2 cellular contexts compared by ENCODE assay signal in the genomic region with DNA sequence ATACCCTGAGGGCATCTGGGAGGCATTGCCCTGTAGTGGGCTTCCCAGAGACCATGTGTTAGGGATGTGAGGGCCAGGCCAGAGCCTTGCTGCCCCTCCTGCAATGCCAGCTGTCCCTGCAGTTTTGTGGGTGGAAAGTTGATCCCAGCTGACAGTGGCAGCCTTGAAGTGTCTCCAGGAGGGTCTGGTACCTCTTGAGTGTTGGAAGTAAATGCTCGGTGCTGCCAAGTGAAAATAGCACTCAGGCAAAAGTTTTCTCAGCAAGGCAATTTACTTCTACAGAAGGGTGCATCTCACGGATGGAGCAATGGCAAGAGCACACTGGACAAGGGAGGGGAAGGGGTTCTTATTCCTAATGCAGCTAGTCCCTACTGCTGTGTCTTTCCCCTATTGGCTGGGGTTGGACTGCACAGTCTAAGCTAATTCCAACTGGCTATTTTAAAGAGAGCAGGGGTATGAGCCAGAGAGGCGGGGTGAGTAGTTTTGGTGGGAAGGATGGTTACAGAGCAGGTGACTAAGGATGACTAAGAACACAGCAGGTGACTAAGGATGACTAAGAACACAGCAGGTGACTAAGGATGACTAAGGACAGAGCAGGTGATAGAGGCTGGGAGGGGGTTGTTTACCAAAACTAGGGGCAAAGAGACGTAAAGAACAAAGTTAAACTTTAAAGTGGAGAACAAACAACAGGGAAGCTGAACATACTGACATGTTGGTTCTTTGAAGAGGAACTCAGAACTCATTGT.
TF ChIP-seq lines count a peak whose summit lies in the region.
"Not testable (repeated sequence)": the region's sequence is repeated elsewhere in the genome, so short reads cannot be mapped to it uniquely, and the experiment has no call there.

No MANE protein-coding gene starts in this region.

TF ChIP-seq in GM12878, 131 proteins besides CTCF, POLR2A, EP300 and RAD21 (continued from another document):
- TF ChIP-seq, protein P1, sequence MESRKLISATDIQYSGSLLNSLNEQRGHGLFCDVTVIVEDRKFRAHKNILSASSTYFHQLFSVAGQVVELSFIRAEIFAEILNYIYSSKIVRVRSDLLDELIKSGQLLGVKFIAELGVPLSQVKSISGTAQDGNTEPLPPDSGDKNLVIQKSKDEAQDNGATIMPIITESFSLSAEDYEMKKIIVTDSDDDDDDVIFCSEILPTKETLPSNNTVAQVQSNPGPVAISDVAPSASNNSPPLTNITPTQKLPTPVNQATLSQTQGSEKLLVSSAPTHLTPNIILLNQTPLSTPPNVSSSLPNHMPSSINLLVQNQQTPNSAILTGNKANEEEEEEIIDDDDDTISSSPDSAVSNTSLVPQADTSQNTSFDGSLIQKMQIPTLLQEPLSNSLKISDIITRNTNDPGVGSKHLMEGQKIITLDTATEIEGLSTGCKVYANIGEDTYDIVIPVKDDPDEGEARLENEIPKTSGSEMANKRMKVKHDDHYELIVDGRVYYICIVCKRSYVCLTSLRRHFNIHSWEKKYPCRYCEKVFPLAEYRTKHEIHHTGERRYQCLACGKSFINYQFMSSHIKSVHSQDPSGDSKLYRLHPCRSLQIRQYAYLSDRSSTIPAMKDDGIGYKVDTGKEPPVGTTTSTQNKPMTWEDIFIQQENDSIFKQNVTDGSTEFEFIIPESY (IDR thresholded peaks at IDR 0.05), result 0 out of 2 replicates have a peak, but pooled peaks have one; percentile 39
- peak; percentile 90; the same call in 1 of the 2 replicates for TF ChIP-seq CBX5 (IDR thresholded peaks at IDR 0.05; ENCODE audit: low read depth)
- TF ChIP-seq JUNB (IDR thresholded peaks at IDR 0.05), result peak; percentile 29; the same call in 1 of the 2 replicates

TF ChIP-seq in HepG2, 621 proteins besides CTCF, POLR2A, EP300 and RAD21 (continued from another document and continues in another):
- TF ChIP-seq LCORL (IDR thresholded peaks at IDR 0.05); CREM (CRISPR knock-in tag; IDR thresholded peaks at IDR 0.05): not testable (repeated sequence)
- TF ChIP-seq LCORL (CRISPR knock-in tag; IDR thresholded peaks at IDR 0.05), result 0 out of 2 replicates have a peak, but pooled peaks have one; percentile 14
- TF ChIP-seq, protein P1 (CRISPR knock-in tag; IDR thresholded peaks at IDR 0.05), result peak; percentile 39; the same call in 1 of the 2 replicates
- peak; percentile 97 for TF ChIP-seq FOSL2 (CRISPR knock-in tag; IDR thresholded peaks at IDR 0.05)
- TF ChIP-seq FOSL1 (CRISPR knock-in tag; IDR thresholded peaks at IDR 0.05; ENCODE audit: borderline replicate concordance), result peak; percentile 58; the same call in 1 of the 2 replicates
- peak; percentile 52; the same call in 1 of the 2 replicates for TF ChIP-seq TBX3 (IDR thresholded peaks at IDR 0.05; ENCODE audit: borderline replicate concordance)
- TF ChIP-seq, protein P2, sequence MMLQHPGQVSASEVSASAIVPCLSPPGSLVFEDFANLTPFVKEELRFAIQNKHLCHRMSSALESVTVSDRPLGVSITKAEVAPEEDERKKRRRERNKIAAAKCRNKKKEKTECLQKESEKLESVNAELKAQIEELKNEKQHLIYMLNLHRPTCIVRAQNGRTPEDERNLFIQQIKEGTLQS (CRISPR knock-in tag; IDR thresholded peaks at IDR 0.05), result 0 out of 2 replicates have a peak, but pooled peaks have one; percentile 29
- 0 out of 2 replicates have a peak, but pooled peaks have one; percentile 28 for TF ChIP-seq HDAC1 (CRISPR knock-in tag; IDR thresholded peaks at IDR 0.05)
- TF ChIP-seq POGZ (CRISPR knock-in tag; IDR thresholded peaks at IDR 0.05), result 0 out of 2 replicates have a peak, but pooled peaks have one; percentile 31
- TF ChIP-seq, protein P3, sequence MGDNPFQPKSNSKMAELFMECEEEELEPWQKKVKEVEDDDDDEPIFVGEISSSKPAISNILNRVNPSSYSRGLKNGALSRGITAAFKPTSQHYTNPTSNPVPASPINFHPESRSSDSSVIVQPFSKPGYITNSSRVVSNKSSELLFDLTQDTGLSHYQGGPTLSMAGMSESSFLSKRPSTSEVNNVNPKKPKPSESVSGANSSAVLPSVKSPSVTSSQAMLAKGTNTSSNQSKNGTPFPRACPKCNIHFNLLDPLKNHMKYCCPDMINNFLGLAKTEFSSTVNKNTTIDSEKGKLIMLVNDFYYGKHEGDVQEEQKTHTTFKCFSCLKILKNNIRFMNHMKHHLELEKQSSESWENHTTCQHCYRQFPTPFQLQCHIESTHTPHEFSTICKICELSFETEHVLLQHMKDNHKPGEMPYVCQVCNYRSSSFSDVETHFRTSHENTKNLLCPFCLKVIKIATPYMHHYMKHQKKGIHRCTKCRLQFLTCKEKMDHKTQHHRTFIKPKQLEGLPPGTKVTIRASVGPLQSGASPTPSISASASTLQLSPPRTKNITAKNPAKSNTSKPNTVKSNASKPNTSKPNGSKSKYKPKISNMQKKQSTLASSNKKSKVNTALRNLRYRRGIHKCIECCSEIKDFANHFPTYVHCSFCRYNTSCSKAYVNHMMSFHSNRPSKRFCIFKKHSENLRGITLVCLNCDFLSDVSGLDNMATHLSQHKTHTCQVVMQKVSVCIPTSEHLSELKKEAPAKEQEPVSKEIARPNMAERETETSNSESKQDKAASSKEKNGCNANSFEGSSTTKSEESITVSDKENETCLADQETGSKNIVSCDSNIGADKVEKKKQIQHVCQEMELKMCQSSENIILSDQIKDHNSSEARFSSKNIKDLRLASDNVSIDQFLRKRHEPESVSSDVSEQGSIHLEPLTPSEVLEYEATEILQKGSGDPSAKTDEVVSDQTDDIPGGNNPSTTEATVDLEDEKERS (CRISPR knock-in tag; IDR thresholded peaks at IDR 0.05), result peak; percentile 64; the same call in 1 of the 2 replicates
- TF ChIP-seq, protein P4, sequence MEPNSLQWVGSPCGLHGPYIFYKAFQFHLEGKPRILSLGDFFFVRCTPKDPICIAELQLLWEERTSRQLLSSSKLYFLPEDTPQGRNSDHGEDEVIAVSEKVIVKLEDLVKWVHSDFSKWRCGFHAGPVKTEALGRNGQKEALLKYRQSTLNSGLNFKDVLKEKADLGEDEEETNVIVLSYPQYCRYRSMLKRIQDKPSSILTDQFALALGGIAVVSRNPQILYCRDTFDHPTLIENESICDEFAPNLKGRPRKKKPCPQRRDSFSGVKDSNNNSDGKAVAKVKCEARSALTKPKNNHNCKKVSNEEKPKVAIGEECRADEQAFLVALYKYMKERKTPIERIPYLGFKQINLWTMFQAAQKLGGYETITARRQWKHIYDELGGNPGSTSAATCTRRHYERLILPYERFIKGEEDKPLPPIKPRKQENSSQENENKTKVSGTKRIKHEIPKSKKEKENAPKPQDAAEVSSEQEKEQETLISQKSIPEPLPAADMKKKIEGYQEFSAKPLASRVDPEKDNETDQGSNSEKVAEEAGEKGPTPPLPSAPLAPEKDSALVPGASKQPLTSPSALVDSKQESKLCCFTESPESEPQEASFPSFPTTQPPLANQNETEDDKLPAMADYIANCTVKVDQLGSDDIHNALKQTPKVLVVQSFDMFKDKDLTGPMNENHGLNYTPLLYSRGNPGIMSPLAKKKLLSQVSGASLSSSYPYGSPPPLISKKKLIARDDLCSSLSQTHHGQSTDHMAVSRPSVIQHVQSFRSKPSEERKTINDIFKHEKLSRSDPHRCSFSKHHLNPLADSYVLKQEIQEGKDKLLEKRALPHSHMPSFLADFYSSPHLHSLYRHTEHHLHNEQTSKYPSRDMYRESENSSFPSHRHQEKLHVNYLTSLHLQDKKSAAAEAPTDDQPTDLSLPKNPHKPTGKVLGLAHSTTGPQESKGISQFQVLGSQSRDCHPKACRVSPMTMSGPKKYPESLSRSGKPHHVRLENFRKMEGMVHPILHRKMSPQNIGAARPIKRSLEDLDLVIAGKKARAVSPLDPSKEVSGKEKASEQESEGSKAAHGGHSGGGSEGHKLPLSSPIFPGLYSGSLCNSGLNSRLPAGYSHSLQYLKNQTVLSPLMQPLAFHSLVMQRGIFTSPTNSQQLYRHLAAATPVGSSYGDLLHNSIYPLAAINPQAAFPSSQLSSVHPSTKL (CRISPR knock-in tag; IDR thresholded peaks at IDR 0.05), result peak; percentile 62; the same call in 1 of the 2 replicates
- TF ChIP-seq CREM (IDR thresholded peaks at IDR 0.05), result peak; percentile 38; the same call in 1 of the 2 replicates
- peak; percentile 42 for TF ChIP-seq FOXA3 (CRISPR knock-in tag; IDR thresholded peaks at IDR 0.05)
- peak; percentile 62 for TF ChIP-seq TCF7 (IDR thresholded peaks at IDR 0.05; ENCODE audit: low read depth)
- TF ChIP-seq ZNF562 (CRISPR knock-in tag; IDR thresholded peaks at IDR 0.05; ENCODE audit: borderline replicate concordance), result peak; percentile 98
- TF ChIP-seq JUNB (CRISPR knock-in tag; IDR thresholded peaks at IDR 0.05; ENCODE audit: borderline replicate concordance), result peak; percentile 59; the same call in 1 of the 2 replicates
- TF ChIP-seq, protein P5, sequence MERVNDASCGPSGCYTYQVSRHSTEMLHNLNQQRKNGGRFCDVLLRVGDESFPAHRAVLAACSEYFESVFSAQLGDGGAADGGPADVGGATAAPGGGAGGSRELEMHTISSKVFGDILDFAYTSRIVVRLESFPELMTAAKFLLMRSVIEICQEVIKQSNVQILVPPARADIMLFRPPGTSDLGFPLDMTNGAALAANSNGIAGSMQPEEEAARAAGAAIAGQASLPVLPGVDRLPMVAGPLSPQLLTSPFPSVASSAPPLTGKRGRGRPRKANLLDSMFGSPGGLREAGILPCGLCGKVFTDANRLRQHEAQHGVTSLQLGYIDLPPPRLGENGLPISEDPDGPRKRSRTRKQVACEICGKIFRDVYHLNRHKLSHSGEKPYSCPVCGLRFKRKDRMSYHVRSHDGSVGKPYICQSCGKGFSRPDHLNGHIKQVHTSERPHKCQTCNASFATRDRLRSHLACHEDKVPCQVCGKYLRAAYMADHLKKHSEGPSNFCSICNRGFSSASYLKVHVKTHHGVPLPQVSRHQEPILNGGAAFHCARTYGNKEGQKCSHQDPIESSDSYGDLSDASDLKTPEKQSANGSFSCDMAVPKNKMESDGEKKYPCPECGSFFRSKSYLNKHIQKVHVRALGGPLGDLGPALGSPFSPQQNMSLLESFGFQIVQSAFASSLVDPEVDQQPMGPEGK (CRISPR knock-in tag; IDR thresholded peaks at IDR 0.05), result 0 out of 2 replicates have a peak, but pooled peaks have one; percentile 14
- TF ChIP-seq, protein P6, sequence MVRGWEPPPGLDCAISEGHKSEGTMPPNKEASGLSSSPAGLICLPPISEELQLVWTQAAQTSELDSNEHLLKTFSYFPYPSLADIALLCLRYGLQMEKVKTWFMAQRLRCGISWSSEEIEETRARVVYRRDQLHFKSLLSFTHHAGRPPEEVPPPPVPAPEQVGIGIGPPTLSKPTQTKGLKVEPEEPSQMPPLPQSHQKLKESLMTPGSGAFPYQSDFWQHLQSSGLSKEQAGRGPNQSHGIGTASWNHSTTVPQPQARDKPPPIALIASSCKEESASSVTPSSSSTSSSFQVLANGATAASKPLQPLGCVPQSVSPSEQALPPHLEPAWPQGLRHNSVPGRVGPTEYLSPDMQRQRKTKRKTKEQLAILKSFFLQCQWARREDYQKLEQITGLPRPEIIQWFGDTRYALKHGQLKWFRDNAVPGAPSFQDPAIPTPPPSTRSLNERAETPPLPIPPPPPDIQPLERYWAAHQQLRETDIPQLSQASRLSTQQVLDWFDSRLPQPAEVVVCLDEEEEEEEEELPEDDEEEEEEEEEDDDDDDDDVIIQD (CRISPR knock-in tag; IDR thresholded peaks at IDR 0.05; ENCODE audit: low read depth), result 0 out of 2 replicates have a peak, but pooled peaks have one; percentile 14
- 0 out of 2 replicates have a peak, but pooled peaks have one; percentile 19 for TF ChIP-seq RARA (CRISPR knock-in tag; IDR thresholded peaks at IDR 0.05)
- 0 out of 2 replicates have a peak, but pooled peaks have one; percentile 32 for TF ChIP-seq ZMYM2 (CRISPR knock-in tag; IDR thresholded peaks at IDR 0.05)
- TF ChIP-seq CBX5 (CRISPR knock-in tag; IDR thresholded peaks at IDR 0.05; ENCODE audit: borderline replicate concordance), result 0 out of 2 replicates have a peak, but pooled peaks have one; percentile 2
- TF ChIP-seq FOXO1 (CRISPR knock-in tag; IDR thresholded peaks at IDR 0.05), result peak; percentile 15; the same call in 1 of the 2 replicates
- 0 out of 2 replicates have a peak, but pooled peaks have one; percentile 33 for TF ChIP-seq MED1 (CRISPR knock-in tag; IDR thresholded peaks at IDR 0.05)
- TF ChIP-seq, protein P7, sequence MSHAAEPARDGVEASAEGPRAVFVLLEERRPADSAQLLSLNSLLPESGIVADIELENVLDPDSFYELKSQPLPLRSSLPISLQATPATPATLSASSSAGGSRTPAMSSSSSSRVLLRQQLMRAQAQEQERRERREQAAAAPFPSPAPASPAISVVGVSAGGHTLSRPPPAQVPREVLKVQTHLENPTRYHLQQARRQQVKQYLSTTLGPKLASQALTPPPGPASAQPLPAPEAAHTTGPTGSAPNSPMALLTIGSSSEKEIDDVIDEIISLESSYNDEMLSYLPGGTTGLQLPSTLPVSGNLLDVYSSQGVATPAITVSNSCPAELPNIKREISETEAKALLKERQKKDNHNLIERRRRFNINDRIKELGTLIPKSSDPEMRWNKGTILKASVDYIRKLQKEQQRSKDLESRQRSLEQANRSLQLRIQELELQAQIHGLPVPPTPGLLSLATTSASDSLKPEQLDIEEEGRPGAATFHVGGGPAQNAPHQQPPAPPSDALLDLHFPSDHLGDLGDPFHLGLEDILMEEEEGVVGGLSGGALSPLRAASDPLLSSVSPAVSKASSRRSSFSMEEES (CRISPR knock-in tag; IDR thresholded peaks at IDR 0.05), result peak; percentile 93
- peak; percentile 36; the same call in 1 of the 2 replicates for TF ChIP-seq NFE2L2 (IDR thresholded peaks at IDR 0.05; ENCODE audit: low read length)
- TF ChIP-seq, protein P8, sequence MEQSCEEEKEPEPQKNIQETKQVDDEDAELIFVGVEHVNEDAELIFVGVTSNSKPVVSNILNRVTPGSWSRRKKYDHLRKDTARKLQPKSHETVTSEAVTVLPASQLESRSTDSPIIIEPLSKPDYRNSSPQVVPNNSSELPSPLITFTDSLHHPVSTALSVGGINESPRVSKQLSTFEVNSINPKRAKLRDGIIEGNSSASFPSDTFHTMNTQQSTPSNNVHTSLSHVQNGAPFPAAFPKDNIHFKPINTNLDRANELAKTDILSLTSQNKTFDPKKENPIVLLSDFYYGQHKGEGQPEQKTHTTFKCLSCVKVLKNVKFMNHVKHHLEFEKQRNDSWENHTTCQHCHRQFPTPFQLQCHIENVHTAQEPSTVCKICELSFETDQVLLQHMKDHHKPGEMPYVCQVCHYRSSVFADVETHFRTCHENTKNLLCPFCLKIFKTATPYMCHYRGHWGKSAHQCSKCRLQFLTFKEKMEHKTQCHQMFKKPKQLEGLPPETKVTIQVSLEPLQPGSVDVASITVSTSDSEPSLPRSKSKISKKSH (CRISPR knock-in tag; IDR thresholded peaks at IDR 0.05; ENCODE audit: borderline replicate concordance), result 0 out of 2 replicates have a peak, but pooled peaks have one; percentile 57
- 0 out of 2 replicates have a peak, but pooled peaks have one; percentile 16 for TF ChIP-seq FOXP1 (IDR thresholded peaks at IDR 0.05)
- TF ChIP-seq FOXP1 (CRISPR knock-in tag; IDR thresholded peaks at IDR 0.05), result peak; percentile 84
